1 cellular context compared by ENCODE assay signal in genomic region chr17:1745513-1746020, GRCh38.
TF ChIP-seq lines count a peak whose summit lies in the region.

No MANE protein-coding gene starts in this region.

TF ChIP-seq in H1, 55 proteins besides CTCF, POLR2A, EP300 and RAD21:
- TF ChIP-seq ATF2 (IDR thresholded peaks at IDR 0.05; ENCODE audit: low read length) (no peak), GTF2F1 (IDR thresholded peaks at IDR 0.05; ENCODE audit: borderline replicate concordance, low read depth, low read length) (no peak), ASH2L (IDR thresholded peaks at IDR 0.05; ENCODE audit: low read length) (no peak), YY1 (IDR thresholded peaks at IDR 0.05; ENCODE audit: low read depth, low read length) (no peak), POU5F1 (IDR thresholded peaks at IDR 0.05; ENCODE audit: low read depth, low read length) (no peak), TEAD4 (IDR thresholded peaks at IDR 0.05; ENCODE audit: low read depth, low read length) (no peak), SP4 (IDR thresholded peaks at IDR 0.05; ENCODE audit: low read length) (no peak), CHD1 (IDR thresholded peaks at IDR 0.05; ENCODE audit: low read depth, low read length) (no peak), KDM4A (IDR thresholded peaks at IDR 0.05; ENCODE audit: low read depth, low read length, severe bottlenecking) (no peak), RXRA (IDR thresholded peaks at IDR 0.05; ENCODE audit: insufficient read depth, low read depth, low read length) (no peak), SIRT6 (IDR thresholded peaks at IDR 0.05; ENCODE audit: low read length) (no peak), E2F6 (IDR thresholded peaks at IDR 0.05) (no peak), TBP (IDR thresholded peaks at IDR 0.05; ENCODE audit: low read depth, low read length) (no peak), RBBP5 (IDR thresholded peaks at IDR 0.05; ENCODE audit: borderline replicate concordance, low read depth, low read length) (no peak), CHD7 (IDR thresholded peaks at IDR 0.05; ENCODE audit: insufficient replicate concordance, low read length) (no peak), TAF1 (IDR thresholded peaks at IDR 0.05; ENCODE audit: low read depth, low read length) (no peak), JUND (IDR thresholded peaks at IDR 0.05; ENCODE audit: low read length) (no peak), BRCA1 (IDR thresholded peaks at IDR 0.05; ENCODE audit: low read depth, low read length) (no peak)
